21 cellular contexts compared by ENCODE assay signal in genomic region chr13:111789420-111789819, GRCh38.
DNase-seq lines count a peak whose midpoint lies in the region; TF ChIP-seq lines count a peak whose summit lies in the region.
"Had no signal": no experiment of that assay in that cellular context is flagged by ENCODE, and none has a peak within 500 bp of the region (broad histone marks: within the 10 kb centered on the region; RNA-seq: fewer than 3 reads in every experiment).

No MANE protein-coding gene starts in this region.

- no peak overlapping the region for H3K27ac Mint-ChIP-seq in HFFc6
- H3K27ac Mint-ChIP-seq: CD8-positive, alpha-beta T cell; IgD-negative memory B cell had no signal

- H3K9me3 ChIP-seq in WERI-Rb-1 (ENCODE audit: severe bottlenecking) = peaks cover 11% of the 10 kb centered on the region
- H3K9me3 ChIP-seq in spleen = no peaks in the 10 kb centered on the region
- H3K9me3 ChIP-seq: BLaER1 treated with 17β-estradiol and CSF1 and Interleukin-3, amounts not matched to agents 10 nM and 100 nM had no signal

- no peak overlapping the region for H3K4me3 ChIP-seq in WERI-Rb-1 (ENCODE audit: low read depth, low read length)
- H3K4me3 ChIP-seq in spleen = no peak overlapping the region
- H3K4me3 ChIP-seq: BLaER1 treated with 17β-estradiol and CSF1 and Interleukin-3, amounts not matched to agents 10 nM and 100 nM; GM23248 had no signal

- TF ChIP-seq CTCF in WERI-Rb-1 (IDR thresholded peaks at IDR 0.05; ENCODE audit: low read depth, low read length) (no peak), spleen (IDR thresholded peaks at IDR 0.05 in 8 of 11, conservative IDR thresholded peaks at IDR 0.05 in 3 of 11) (no peak), HFFc6 (IDR thresholded peaks at IDR 0.05) (no peak)

- no peaks in the 10 kb centered on the region for H3K27me3 Mint-ChIP-seq in HFFc6 (ENCODE audit: insufficient read depth)
- H3K27me3 Mint-ChIP-seq: IgD-negative memory B cell had no signal

- no peaks in the 10 kb centered on the region for H3K36me3 Mint-ChIP-seq in HFFc6 (ENCODE audit: low read depth)
- H3K36me3 Mint-ChIP-seq: CD8-positive, alpha-beta T cell; IgD-negative memory B cell had no signal

- no peak overlapping the region for H3K4me3 Mint-ChIP-seq in HFFc6
- H3K4me3 Mint-ChIP-seq: CD8-positive, alpha-beta T cell; IgD-negative memory B cell had no signal

- no peak overlapping the region for H3K27ac ChIP-seq in WERI-Rb-1
- no peak overlapping the region for H3K27ac ChIP-seq in spleen
- H3K27ac ChIP-seq: BLaER1 treated with 17β-estradiol and CSF1 and Interleukin-3, amounts not matched to agents 10 nM and 100 nM; GM23248 had no signal

- H3K9me3 Mint-ChIP-seq in HFFc6 = peaks cover 12% of the 10 kb centered on the region
- H3K9me3 Mint-ChIP-seq: CD8-positive, alpha-beta T cell had no signal

- intact Hi-C loops in spleen (cut with DNase I; ENCODE audit: low total_unique reads) = no loop called here

- DNase-seq in D341Med (ENCODE audit: low spot score) = peak; percentile 3
- DNase-seq in WERI-Rb-1 = peak; percentile 5
- DNase-seq in islet precursor cell = peak; percentile 22
- DNase-seq in spleen = peak; percentile 40
- DNase-seq in T-helper 2 cell = no peak
- DNase-seq in NCI-H187 treated with DMSO at 0.1 percent for 48 hours (lab: John Stamatoyannopoulos, UW) = no peak
- DNase-seq in amniotic stem cell (lab: John Stamatoyannopoulos, UW) = no peak
- DNase-seq in HFFc6 = no peak
- DNase-seq: CD8-positive, alpha-beta T cell; DMS153; GM23248; MV-4-11; NCI-H1694; NCI-H2081 treated with DMSO at 0.1 percent for 48 hours; NCI-H2171 treated with DMSO at 0.1 percent for 48 hours; NCI-H446; NCI-H526; OCI-M1; SHP77 had no signal

- no peaks in the 10 kb centered on the region for H3K4me1 ChIP-seq in spleen
- H3K4me1 ChIP-seq: BLaER1 treated with 17β-estradiol and CSF1 and Interleukin-3, amounts not matched to agents 10 nM and 100 nM had no signal

- H3K4me1 Mint-ChIP-seq in HFFc6 (ENCODE audit: low read depth) = no peaks in the 10 kb centered on the region
- H3K4me1 Mint-ChIP-seq: IgD-negative memory B cell had no signal

- peaks cover 41% of the 10 kb centered on the region for H3K27me3 ChIP-seq in WERI-Rb-1 (ENCODE audit: insufficient read depth, low read depth, severe bottlenecking)
- H3K27me3 ChIP-seq in spleen (replicated peaks in 1 of 7) = peaks cover 0 to 12% (median 0%) of the 10 kb centered on the region in 7 donors
- H3K27me3 ChIP-seq: BLaER1 treated with 17β-estradiol and CSF1 and Interleukin-3, amounts not matched to agents 10 nM and 100 nM had no signal

- WGBS in spleen, 5 donors = 78 to 84% (median 80%) methylated on average over 9 to 11 of the region's 11 CpGs

- TF ChIP-seq POLR2A in spleen (IDR thresholded peaks at IDR 0.05) = no peak

- H3K36me3 ChIP-seq in WERI-Rb-1 (no peaks in the 10 kb centered on the region), spleen (no peaks in the 10 kb centered on the region)
- H3K36me3 ChIP-seq: BLaER1 treated with 17β-estradiol and CSF1 and Interleukin-3, amounts not matched to agents 10 nM and 100 nM had no signal

Comparison
In these comparisons a context has a peak if more than half of its experiments do, and no peak if none do; other contexts are left out.
1. DNase-seq: peak in D341Med (single experiment), WERI-Rb-1 (single experiment), islet precursor cell (single experiment) and spleen (single experiment); none in T-helper 2 cell (0 of 5), NCI-H187 treated with DMSO at 0.1 percent for 48 hours (single experiment), amniotic stem cell (single experiment) and HFFc6 (single experiment).